Comparison of ENCODE assay signal across 14 cellular contexts in genomic region chr1:21930629-21931170, GRCh38. TPM values are rescaled to one million over a fixed set of nuclear protein-coding genes. Genes with fewer than 3 reads are reported as not detected.
DNase-seq lines count a peak whose midpoint lies in the region; ATAC-seq and TF ChIP-seq lines count a peak whose summit lies in the region.
"Had no signal": no experiment of that assay in that cellular context is flagged by ENCODE, and none has a peak within 500 bp of the region (broad histone marks: within the 10 kb centered on the region; RNA-seq: fewer than 3 reads in every experiment).

No MANE protein-coding gene starts in this region.

- no peaks in the 10 kb centered on the region for H4K20me1 ChIP-seq in hepatocyte (ENCODE audit: insufficient read depth, poor library complexity, severe bottlenecking)

- H3K27ac ChIP-seq in hepatocyte (peak overlapping the region; percentile 98), gastrocnemius medialis (peak overlapping the region; percentile 81 to 89 (median 88))

- ATAC-seq in SK-N-SH treated with all-trans-retinoic acid at 6 μM for 48 hours (peak; percentile 53), gastrocnemius medialis (no peak), HG03039 (IDR thresholded peaks at IDR 0.05; ENCODE audit: unreplicated experiment) (no peak)

- POLR2A ChIA-PET in HEK293T (lab: Yijun Ruan, JAX), result no interaction called here

- peaks cover 81% of the 10 kb centered on the region for H3K79me2 ChIP-seq in hepatocyte

- intact Hi-C loops in gastrocnemius medialis (cut with DNase I; ENCODE audit: low total_unique reads), result no loop called here

- in situ Hi-C loops in gastrocnemius medialis (cut with MboI; ENCODE audit: low sequenced_read_pairs in 4 of 4), result no loop called here

- TF ChIP-seq CTCF in AG10803 (conservative IDR thresholded peaks at IDR 0.05; ENCODE audit: low read length), result no peak
- TF ChIP-seq CTCF in hepatocyte (IDR thresholded peaks at IDR 0.05; ENCODE audit: poor library complexity), result no peak
- TF ChIP-seq CTCF in gastrocnemius medialis (IDR thresholded peaks at IDR 0.05 in 4 of 5, conservative IDR thresholded peaks at IDR 0.05 in 1 of 5), result no peak

- no peak for TF ChIP-seq POLR2A in gastrocnemius medialis (IDR thresholded peaks at IDR 0.05)

- H3K36me3 ChIP-seq in hepatocyte (replicated peaks; ENCODE audit: insufficient read depth, low read depth) (no peaks in the 10 kb centered on the region), gastrocnemius medialis (no peaks in the 10 kb centered on the region)

- H3K9me3 ChIP-seq in hepatocyte (ENCODE audit: low read depth) (no peaks in the 10 kb centered on the region), gastrocnemius medialis (no peaks in the 10 kb centered on the region)

- H3K27me3 ChIP-seq in hepatocyte (no peaks in the 10 kb centered on the region), gastrocnemius medialis (no peaks in the 10 kb centered on the region)

- CTCF ChIA-PET in HEK293T (lab: Yijun Ruan, JAX), result no interaction called here

- H3K4me2 ChIP-seq in hepatocyte, result peak overlapping the region; percentile 43

- H3K9me2 ChIP-seq in hepatocyte (replicated peaks; ENCODE audit: insufficient read depth), result no peaks in the 10 kb centered on the region

- H3K4me3 ChIP-seq in AG10803 (ENCODE audit: low read length) (peak overlapping the region; percentile 13), hepatocyte (no peak overlapping the region), gastrocnemius medialis (peak overlapping the region in 2 of 4 donors; percentile 25 to 36)

- H2AFZ ChIP-seq in hepatocyte, result no peak overlapping the region

- WGBS in hepatocyte (ENCODE audit: low lambda C conversion rate, missing lambda C conversion rate), result 96% methylated on average over 6 of the region's 6 CpGs

- DNase-seq in AG10803 (ENCODE audit: low read depth), result no peak
- no peak for DNase-seq in hepatocyte (ENCODE audit: low spot score)
- DNase-seq in gastrocnemius medialis, result no peak
- DNase-seq in stimulated activated CD4-positive, alpha-beta T cell treated with anti-CD3 and anti-CD28 coated beads, Interleukin-2, amount 100 ng/mL, for 24 hours, result no peak
- DNase-seq in AML-193 (lab: John Stamatoyannopoulos, UW), result no peak
- no peak for DNase-seq in HEK293T (ENCODE audit: extremely low spot score)
- DNase-seq: amygdala; MM.1S; NCI-H446; stimulated activated CD4-positive, alpha-beta T cell treated with anti-CD3 and anti-CD28 coated beads, Interleukin-4, amount 100 ng/mL, for 24 hours had no signal

- H3K4me1 ChIP-seq in hepatocyte (ENCODE audit: insufficient read depth) (peaks cover 80% of the 10 kb centered on the region), gastrocnemius medialis (peaks cover 58 to 79% of the 10 kb centered on the region in 2 donors)

TF ChIP-seq in SK-N-SH treated with all-trans-retinoic acid at 6 μM for 48 hours, 23 proteins besides CTCF, POLR2A, EP300 and RAD21 (continues in another document):
- TF ChIP-seq ZFP30 (CRISPR knock-in tag; IDR thresholded peaks at IDR 0.05), result no peak
- TF ChIP-seq ISL1 (CRISPR knock-in tag; IDR thresholded peaks at IDR 0.05), result no peak
- TF ChIP-seq CREB5 (CRISPR knock-in tag; IDR thresholded peaks at IDR 0.05; ENCODE audit: low read depth), result no peak
- no peak for TF ChIP-seq OSR1 (CRISPR knock-in tag; IDR thresholded peaks at IDR 0.05)
- no peak for TF ChIP-seq SNAI2 (CRISPR knock-in tag; IDR thresholded peaks at IDR 0.05)
- TF ChIP-seq POU6F1 (CRISPR knock-in tag; IDR thresholded peaks at IDR 0.05; ENCODE audit: borderline replicate concordance, low read depth), result no peak
- no peak for TF ChIP-seq CSDC2 (CRISPR knock-in tag; IDR thresholded peaks at IDR 0.05)
- TF ChIP-seq ARNTL (CRISPR knock-in tag; IDR thresholded peaks at IDR 0.05; ENCODE audit: borderline replicate concordance, low read depth), result no peak

TF ChIP-seq in HEK293T, 16 proteins besides CTCF, POLR2A, EP300 and RAD21:
- TF ChIP-seq HDGF (IDR thresholded peaks at IDR 0.05; ENCODE audit: borderline replicate concordance) (no peak), FOXK2 (IDR thresholded peaks at IDR 0.05) (no peak), SUZ12 (IDR thresholded peaks at IDR 0.05) (no peak)
TF ChIP-seq in HEK293T: peak in this region for 0.

RNA-seq across cellular contexts. Expression of gene HSPG2, which starts 6.4 kb away (rescaled TPM):
- total RNA-seq in hepatocyte (38.3 and 72.4 TPM in 2 replicates), gastrocnemius medialis (100 to 1,000 TPM in 1 of 4 donors, 10 to 100 TPM in 3; 68.9 to 108 (median 83.5) TPM)
- 81.2 and 91.2 TPM in 2 replicates for polyA plus RNA-seq in hepatocyte

RNA-seq across cellular contexts. Expression of gene CELA3B, which starts 46.1 kb away (rescaled TPM):
- total RNA-seq in hepatocyte (0.33 TPM in 1 of 2 replicates, not detected in the other), gastrocnemius medialis (not detected)
- not detected in 2 replicates for polyA plus RNA-seq in hepatocyte
- total RNA-seq: RPMI7951 had no signal
- polyA plus RNA-seq: neural cell had no signal
